8 cellular contexts compared by ENCODE assay signal in genomic region chr3:149657796-149658443, GRCh38. TPM values are rescaled to one million over a fixed set of nuclear protein-coding genes. Genes with fewer than 3 reads are reported as not detected.
DNase-seq lines count a peak whose midpoint lies in the region; TF ChIP-seq lines count a peak whose summit lies in the region.

WWTR1 (minus strand) TSS chr3:149658025; CDS start chr3:149657306, 719 bp downstream.

- peak within 1 kb of the TSS; percentile 86 for H3K4me3 Mint-ChIP-seq in activated CD4-positive, alpha-beta memory T cell treated with anti-CD3 and anti-CD28 coated beads, Interleukin-2, amount 10 ng/mL, durations not matched to agents 7 days and 5 days

- H3K27ac Mint-ChIP-seq in activated CD4-positive, alpha-beta memory T cell treated with anti-CD3 and anti-CD28 coated beads, Interleukin-2, amount 10 ng/mL, durations not matched to agents 7 days and 5 days = peak within 1 kb of the TSS; percentile 40

- peak within 1 kb of the TSS; percentile 82 for H3K4me2 ChIP-seq in mesendoderm (ENCODE audit: low read length)

- H3K4ac ChIP-seq in mesendoderm (ENCODE audit: low read depth, low read length) = peak within 1 kb of the TSS; percentile 40

- no peak within 1 kb of the TSS for H2AK5ac ChIP-seq in mesendoderm (ENCODE audit: low read length)

- H3K27me3 ChIP-seq in mesendoderm (ENCODE audit: insufficient read depth, low read length, poor library complexity) = no peaks in the 10 kb centered on the region

- peaks cover 4% of the 10 kb centered on the region for H3K36me3 Mint-ChIP-seq in activated CD4-positive, alpha-beta memory T cell treated with anti-CD3 and anti-CD28 coated beads, Interleukin-2, amount 10 ng/mL, durations not matched to agents 7 days and 5 days (ENCODE audit: low read depth)

- H3K9me3 ChIP-seq in HEK293 (ENCODE audit: control insufficient read depth, insufficient read depth, low read depth, low read length) = no peaks in the 10 kb centered on the region

- WGBS in mesendoderm (ENCODE audit: extremely low coverage, insufficient coverage, low lambda C conversion rate) = no CpG with 5 or more reads among the region's 46 CpGs

- peak within 1 kb of the TSS; percentile 85 for H2BK5ac ChIP-seq in mesendoderm (ENCODE audit: low read length)

- H3K18ac ChIP-seq in mesendoderm (ENCODE audit: low read length) = peak within 1 kb of the TSS; percentile 42

- POLR2A ChIA-PET in HEK293 (lab: Yijun Ruan, JAX) = interaction anchor here (0.6 to 1.6 kb wide), 21 partner anchors 9 to 150 kb away, joined by 3 to 7 read pairs (median 4); no protein-coding TSS in a partner anchor
- POLR2A ChIA-PET in activated CD4-positive, alpha-beta memory T cell treated with anti-CD3 and anti-CD28 coated beads, Interleukin-2, amount 10 ng/mL, durations not matched to agents 7 days and 5 days (lab: Charles Lee) = interaction anchor here (1.0 to 1.9 kb wide), 3 partner anchors 11 to 528 kb away, joined by 3 to 9 read pairs (median 3); partner anchors contain the start of genes COMMD2 and HPS3

- peaks cover 50% of the 10 kb centered on the region for H3K27me3 Mint-ChIP-seq in activated CD4-positive, alpha-beta memory T cell treated with anti-CD3 and anti-CD28 coated beads, Interleukin-2, amount 10 ng/mL, durations not matched to agents 7 days and 5 days

- H3K27ac ChIP-seq in HEK293 (ENCODE audit: extremely low read depth, low read depth, low read length) = peak within 1 kb of the TSS; percentile 91
- H3K27ac ChIP-seq in epithelial cell of prostate = peak within 1 kb of the TSS; percentile 88
- H3K27ac ChIP-seq in mesendoderm (ENCODE audit: low read depth, low read length) = peak within 1 kb of the TSS; percentile 96

- H3K36me3 ChIP-seq in HEK293 (ENCODE audit: control insufficient read depth in 2 of 2, insufficient read depth in 1 of 2, low read length in 2 of 2) (peaks cover 0 to 22% of the 10 kb centered on the region in 2 experiments; a peak in 1 of 3 replicates), mesendoderm (ENCODE audit: control insufficient read depth, insufficient read depth, low read length) (no peaks in the 10 kb centered on the region)

- H3K4me3 ChIP-seq in HEK293 (ENCODE audit: low read depth, low read length) = peak within 1 kb of the TSS; percentile 60
- peak within 1 kb of the TSS; percentile 82 for H3K4me3 ChIP-seq in mesendoderm (ENCODE audit: low read length)

- DNase-seq in NCI-H345 (lab: John Stamatoyannopoulos, UW) (peak; percentile 26), NCI-H345 treated with DMSO at 0.1 percent for 48 hours (lab: John Stamatoyannopoulos, UW; ENCODE audit: unreplicated experiment) (no peak), NCI-H1048 (lab: John Stamatoyannopoulos, UW) (peak; percentile 69), epithelial cell of prostate (ENCODE audit: low read depth, low spot score) (no peak), mesendoderm (peak; percentile 98), stromal cell of bone marrow (ENCODE audit: low read depth) (peak; percentile 92)
- peak; percentile 55 for DNase-seq in activated CD4-positive, alpha-beta memory T cell treated with anti-CD3 and anti-CD28 coated beads, Interleukin-2, amount 10 ng/mL, durations not matched to agents 7 days and 5 days

- H3K79me2 ChIP-seq in mesendoderm (ENCODE audit: control insufficient read depth, insufficient read depth, low read length) = peaks cover 20% of the 10 kb centered on the region

- H2BK15ac ChIP-seq in mesendoderm (replicated peaks; ENCODE audit: low read depth) = no peak within 1 kb of the TSS

- H3K56ac ChIP-seq in mesendoderm (ENCODE audit: low read length) = peak within 1 kb of the TSS; percentile 96

- no peaks in the 10 kb centered on the region for H3K9me3 Mint-ChIP-seq in activated CD4-positive, alpha-beta memory T cell treated with anti-CD3 and anti-CD28 coated beads, Interleukin-2, amount 10 ng/mL, durations not matched to agents 7 days and 5 days

- H4K5ac ChIP-seq in mesendoderm (ENCODE audit: low read length) = no peak within 1 kb of the TSS

- peaks cover 10% of the 10 kb centered on the region for H3K79me1 ChIP-seq in mesendoderm (ENCODE audit: low read length)

- no peak within 1 kb of the TSS for H2BK120ac ChIP-seq in mesendoderm (ENCODE audit: low read depth, low read length)

- TF ChIP-seq CTCF in HEK293 (tag by site-specific recombination; IDR thresholded peaks at IDR 0.05) = no peak

- H3K9ac ChIP-seq in mesendoderm (ENCODE audit: low read length) = peak within 1 kb of the TSS; percentile 94

- H4K8ac ChIP-seq in mesendoderm (ENCODE audit: low read depth, low read length) = no peak within 1 kb of the TSS

- peak within 1 kb of the TSS; percentile 95 for H3K23ac ChIP-seq in mesendoderm (ENCODE audit: low read length)

- H3K4me1 Mint-ChIP-seq in activated CD4-positive, alpha-beta memory T cell treated with anti-CD3 and anti-CD28 coated beads, Interleukin-2, amount 10 ng/mL, durations not matched to agents 7 days and 5 days = peaks cover 22% of the 10 kb centered on the region

- CTCF ChIA-PET in HEK293 (lab: Yijun Ruan, JAX) = interaction anchor here (0.5 to 3.7 kb wide), 7 partner anchors 23 to 90 kb away, joined by 3 to 16 read pairs (median 3); no protein-coding TSS in a partner anchor
- CTCF ChIA-PET in activated CD4-positive, alpha-beta memory T cell treated with anti-CD3 and anti-CD28 coated beads, Interleukin-2, amount 10 ng/mL, durations not matched to agents 7 days and 5 days (lab: Charles Lee) = interaction anchor here (0.7 to 2.0 kb wide), 9 partner anchors 37 to 150 kb away, joined by 3 to 11 read pairs (median 3); no protein-coding TSS in a partner anchor

- H3K4me1 ChIP-seq in HEK293 (ENCODE audit: control insufficient read depth, insufficient read depth, low read length) = peaks cover 3% of the 10 kb centered on the region; the same call in 1 of the 2 replicates
- peaks cover 7% of the 10 kb centered on the region for H3K4me1 ChIP-seq in mesendoderm (ENCODE audit: control insufficient read depth, low read depth, low read length)

TF ChIP-seq in HEK293, 187 proteins besides CTCF, POLR2A, EP300 and RAD21 (continues in another document):
- TF ChIP-seq ZNF692 (tag by site-specific recombination; IDR thresholded peaks at IDR 0.05) (peak; percentile 71; the same call in 1 of the 2 replicates), ZBTB8A (tag by site-specific recombination; IDR thresholded peaks at IDR 0.05) (peak; percentile 80), KLF10 (tag by site-specific recombination; IDR thresholded peaks at IDR 0.05) (0 out of 2 replicates have a peak, but pooled peaks have one; percentile 28), SP2 (tag by site-specific recombination; IDR thresholded peaks at IDR 0.05) (peak; percentile 83), ZNF610 (tag by site-specific recombination; IDR thresholded peaks at IDR 0.05; ENCODE audit: borderline replicate concordance) (peak; percentile 39; the same call in 1 of the 2 replicates), ZNF398 (tag by site-specific recombination; IDR thresholded peaks at IDR 0.05) (peak; percentile 89), KLF16 (tag by site-specific recombination; IDR thresholded peaks at IDR 0.05) (peak; percentile 53; the same call in 1 of the 2 replicates), TCF7L2 (IDR thresholded peaks at IDR 0.05; ENCODE audit: borderline replicate concordance, low read depth, low read length) (peak; percentile 33; the same call in 1 of the 2 replicates), KLF1 (tag by site-specific recombination; IDR thresholded peaks at IDR 0.05) (peak; percentile 48; the same call in 1 of the 2 replicates), ZFP69B (tag by site-specific recombination; IDR thresholded peaks at IDR 0.05) (no peak)
- TF ChIP-seq, protein P1, sequence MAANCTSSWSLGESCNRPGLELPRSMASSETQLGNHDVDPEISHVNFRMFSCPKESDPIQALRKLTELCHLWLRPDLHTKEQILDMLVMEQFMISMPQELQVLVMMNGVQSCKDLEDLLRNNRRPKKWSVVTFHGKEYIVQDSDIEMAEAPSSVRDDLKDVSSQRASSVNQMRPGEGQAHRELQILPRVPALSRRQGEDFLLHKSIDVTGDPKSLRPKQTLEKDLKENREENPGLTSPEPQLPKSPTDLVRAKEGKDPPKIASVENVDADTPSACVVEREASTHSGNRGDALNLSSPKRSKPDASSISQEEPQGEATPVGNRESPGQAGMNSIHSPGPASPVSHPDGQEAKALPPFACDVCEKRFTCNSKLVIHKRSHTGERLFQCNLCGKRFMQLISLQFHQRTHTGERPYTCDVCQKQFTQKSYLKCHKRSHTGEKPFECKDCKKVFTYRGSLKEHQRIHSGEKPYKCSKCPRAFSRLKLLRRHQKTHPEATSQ (tag by site-specific recombination; IDR thresholded peaks at IDR 0.05) = peak; percentile 67; the same call in 1 of the 2 replicates

RNA-seq across cellular contexts. Expression of gene WWTR1, which starts in this region (rescaled TPM):
- total RNA-seq in activated CD4-positive, alpha-beta memory T cell treated with anti-CD3 and anti-CD28 coated beads, Interleukin-2, amount 10 ng/mL, durations not matched to agents 7 days and 5 days = 1 to 10 TPM; 1.9 to 2.1 TPM
- polyA plus RNA-seq in mesendoderm (2013, experiment 1 of 2) = 25.5 TPM
- 25.1 TPM for polyA plus RNA-seq in mesendoderm (2013, experiment 2 of 2)

Comparison
In these comparisons a context has a peak if more than half of its experiments do, and no peak if none do; other contexts are left out.
1. DNase-seq: peak in NCI-H345 (single experiment), NCI-H1048 (single experiment), activated CD4-positive, alpha-beta memory T cell treated with anti-CD3 and anti-CD28 coated beads, Interleukin-2, amount 10 ng/mL, durations not matched to agents 7 days and 5 days (single experiment), mesendoderm (single experiment) and stromal cell of bone marrow (single experiment); none in NCI-H345 treated with DMSO at 0.1 percent for 48 hours (single experiment) and epithelial cell of prostate (single experiment).
2. Peak in every context shown above with its lines, with median percentiles within 50 percentile points of each other: H3K27ac ChIP-seq.